1 cellular context compared by ENCODE assay signal in the genomic region with DNA sequence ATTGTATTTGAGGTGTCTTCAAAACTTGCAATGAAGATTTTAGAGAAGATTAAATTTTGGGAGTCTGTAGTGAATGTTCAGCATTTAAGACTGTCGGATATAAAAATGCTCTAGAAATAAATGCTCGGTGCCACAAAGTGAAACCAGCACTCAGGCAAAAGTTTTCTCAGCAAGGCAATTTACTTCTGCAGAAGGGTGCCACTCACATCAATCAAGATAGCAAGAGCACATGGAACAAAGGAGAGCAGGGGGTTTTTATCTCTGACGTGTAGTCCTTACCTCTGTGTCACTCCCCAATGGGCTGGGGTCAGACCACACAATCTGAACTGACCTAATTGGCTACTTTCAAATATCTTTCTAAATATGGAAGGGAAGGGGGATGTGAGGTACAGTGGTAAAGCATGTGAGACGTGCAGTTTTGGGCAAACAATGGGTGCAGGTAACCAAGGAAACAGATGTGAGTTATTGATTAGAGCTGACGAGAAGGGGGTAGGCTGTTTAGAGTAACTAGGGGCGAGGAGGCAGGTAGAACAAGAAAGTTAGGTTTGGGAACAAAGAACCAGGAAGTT.
TF ChIP-seq lines count a peak whose summit lies in the region.

No MANE protein-coding gene starts in this region.

TF ChIP-seq in HepG2, 621 proteins besides CTCF, POLR2A, EP300 and RAD21:
- TF ChIP-seq ZNF562 (CRISPR knock-in tag; IDR thresholded peaks at IDR 0.05; ENCODE audit: borderline replicate concordance) (peak; percentile 95), NFIC (IDR thresholded peaks at IDR 0.05; ENCODE audit: low read length) (no peak)
